In the genomic region with DNA sequence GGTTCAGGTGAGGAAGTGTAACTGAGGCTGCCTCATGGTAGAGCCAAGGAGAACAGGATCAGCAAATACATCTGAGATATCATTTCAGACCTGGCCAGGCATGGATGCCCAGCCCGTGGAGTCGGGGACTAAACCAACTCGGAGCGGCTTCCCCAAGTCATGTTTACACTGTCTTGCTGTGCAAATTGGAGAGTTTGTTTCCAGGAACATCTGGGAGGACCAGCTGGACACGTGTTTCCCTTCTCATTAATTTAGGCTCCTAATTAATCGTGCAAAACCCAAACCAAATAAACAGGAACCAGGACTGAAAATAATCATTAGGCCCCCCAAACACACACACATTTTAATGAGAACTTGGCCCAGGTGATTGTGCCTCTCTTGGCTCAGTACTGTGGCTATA, we compare ENCODE assay signal across 12 cellular contexts.
A peak's percentile ranks its signal among the peaks of the same experiment; 100 is the strongest.
DNase-seq lines count a peak whose midpoint lies in the region; ATAC-seq and TF ChIP-seq lines count a peak whose summit lies in the region.
"Had no signal": no experiment of that assay in that cellular context is flagged by ENCODE, and none has a peak within 500 bp of the region (broad histone marks: within the 10 kb centered on the region; RNA-seq: fewer than 3 reads in every experiment).

No MANE protein-coding gene starts in this region.

- no peak for ATAC-seq in GM19328 (IDR thresholded peaks at IDR 0.05; ENCODE audit: unreplicated experiment)
- ATAC-seq: HCT116 had no signal

- no peaks in the 10 kb centered on the region for H3K4me1 ChIP-seq in esophagus muscularis mucosa
- H3K4me1 ChIP-seq: BLaER1 treated with 17β-estradiol and CSF1 and Interleukin-3, amounts not matched to agents 10 nM and 100 nM had no signal

- TF ChIP-seq EP300 in esophagus muscularis mucosa (IDR thresholded peaks at IDR 0.05): no peak

- no peak for TF ChIP-seq POLR2A in esophagus muscularis mucosa (IDR thresholded peaks at IDR 0.05; ENCODE audit: low read depth)

- intact Hi-C loops in esophagus muscularis mucosa (cut with DNase I) (no loop called here), head of caudate nucleus (cut with DNase I) (no loop called here)

- no peaks in the 10 kb centered on the region for H3K27me3 ChIP-seq in esophagus muscularis mucosa
- H3K27me3 ChIP-seq: BLaER1 treated with 17β-estradiol and CSF1 and Interleukin-3, amounts not matched to agents 10 nM and 100 nM had no signal

- DNase-seq in NCI-H748 (lab: John Stamatoyannopoulos, UW; ENCODE audit: unreplicated experiment) (peak; percentile 63), NCI-H748 treated with DMSO at 0.1 percent for 48 hours (lab: John Stamatoyannopoulos, UW) (no peak), DMS 273 (lab: John Stamatoyannopoulos, UW; ENCODE audit: unreplicated experiment) (peak; percentile 79), NCI-H510A (lab: John Stamatoyannopoulos, UW) (peak; percentile 29), esophagus muscularis mucosa (ENCODE audit: extremely low spot score) (peak; percentile 55), head of caudate nucleus (no peak)
- no peak for DNase-seq in activated naive CD4-positive, alpha-beta T cell treated with Interleukin-2 at 50 U/mL for 16 hours
- DNase-seq: ACHN; CD4-positive, CD25-positive, alpha-beta regulatory T cell had no signal

- peaks cover 0 to 22% (median 4%) of the 10 kb centered on the region in 4 donors for H3K9me3 ChIP-seq in esophagus muscularis mucosa

- 69% methylated on average over 6 of the region's 6 CpGs for WGBS in esophagus muscularis mucosa

- no peak overlapping the region for H3K27ac ChIP-seq in esophagus muscularis mucosa (replicated peaks in 1 of 4)
- H3K27ac ChIP-seq: BLaER1 treated with 17β-estradiol and CSF1 and Interleukin-3, amounts not matched to agents 10 nM and 100 nM had no signal

- no peaks in the 10 kb centered on the region for H3K36me3 ChIP-seq in esophagus muscularis mucosa
- H3K36me3 ChIP-seq: BLaER1 treated with 17β-estradiol and CSF1 and Interleukin-3, amounts not matched to agents 10 nM and 100 nM had no signal

- no peak overlapping the region for H3K4me3 ChIP-seq in esophagus muscularis mucosa
- H3K4me3 ChIP-seq: BLaER1 treated with 17β-estradiol and CSF1 and Interleukin-3, amounts not matched to agents 10 nM and 100 nM had no signal

- TF ChIP-seq CTCF in esophagus muscularis mucosa (IDR thresholded peaks at IDR 0.05): no peak

Comparison
In these comparisons a context has a peak if more than half of its experiments do, and no peak if none do; other contexts are left out.
1. DNase-seq: peak in NCI-H748 (single experiment), DMS 273 (single experiment), NCI-H510A (single experiment) and esophagus muscularis mucosa (single experiment); none in NCI-H748 treated with DMSO at 0.1 percent for 48 hours (single experiment), activated naive CD4-positive, alpha-beta T cell treated with Interleukin-2 at 50 U/mL for 16 hours (single experiment) and head of caudate nucleus (0 of 42).